ENCODE assay signal across 1 cellular context in genomic region chr19:50341091-50341564, GRCh38.
A peak's percentile ranks its signal among the peaks of the same experiment; 100 is the strongest.
TF ChIP-seq lines count a peak whose summit lies in the region.

No MANE protein-coding gene starts in this region.

TF ChIP-seq in GM12878, 131 proteins besides CTCF, POLR2A, EP300 and RAD21 (continues in another document):
- TF ChIP-seq, protein P1, sequence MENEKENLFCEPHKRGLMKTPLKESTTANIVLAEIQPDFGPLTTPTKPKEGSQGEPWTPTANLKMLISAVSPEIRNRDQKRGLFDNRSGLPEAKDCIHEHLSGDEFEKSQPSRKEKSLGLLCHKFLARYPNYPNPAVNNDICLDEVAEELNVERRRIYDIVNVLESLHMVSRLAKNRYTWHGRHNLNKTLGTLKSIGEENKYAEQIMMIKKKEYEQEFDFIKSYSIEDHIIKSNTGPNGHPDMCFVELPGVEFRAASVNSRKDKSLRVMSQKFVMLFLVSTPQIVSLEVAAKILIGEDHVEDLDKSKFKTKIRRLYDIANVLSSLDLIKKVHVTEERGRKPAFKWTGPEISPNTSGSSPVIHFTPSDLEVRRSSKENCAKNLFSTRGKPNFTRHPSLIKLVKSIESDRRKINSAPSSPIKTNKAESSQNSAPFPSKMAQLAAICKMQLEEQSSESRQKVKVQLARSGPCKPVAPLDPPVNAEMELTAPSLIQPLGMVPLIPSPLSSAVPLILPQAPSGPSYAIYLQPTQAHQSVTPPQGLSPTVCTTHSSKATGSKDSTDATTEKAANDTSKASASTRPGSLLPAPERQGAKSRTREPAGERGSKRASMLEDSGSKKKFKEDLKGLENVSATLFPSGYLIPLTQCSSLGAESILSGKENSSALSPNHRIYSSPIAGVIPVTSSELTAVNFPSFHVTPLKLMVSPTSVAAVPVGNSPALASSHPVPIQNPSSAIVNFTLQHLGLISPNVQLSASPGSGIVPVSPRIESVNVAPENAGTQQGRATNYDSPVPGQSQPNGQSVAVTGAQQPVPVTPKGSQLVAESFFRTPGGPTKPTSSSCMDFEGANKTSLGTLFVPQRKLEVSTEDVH (IDR thresholded peaks at IDR 0.05; ENCODE audit: low read depth, partially characterized antibody), result no peak
- TF ChIP-seq DPF2 (IDR thresholded peaks at IDR 0.05) (peak; percentile 75; the same call in 1 of the 2 replicates), WRNIP1 (IDR thresholded peaks at IDR 0.05; ENCODE audit: borderline replicate concordance, low read depth, low read length) (peak; percentile 52; the same call in 1 of the 2 replicates), BCL11A (IDR thresholded peaks at IDR 0.05; ENCODE audit: low read depth, low read length) (peak; percentile 30; the same call in 1 of the 2 replicates), SMARCA5 (IDR thresholded peaks at IDR 0.05) (peak; percentile 71; the same call in 1 of the 2 replicates), CHD4 (IDR thresholded peaks at IDR 0.05) (no peak), PML (IDR thresholded peaks at IDR 0.05; ENCODE audit: low read length) (peak; percentile 41; the same call in 1 of the 2 replicates), TCF3 (IDR thresholded peaks at IDR 0.05; ENCODE audit: borderline replicate concordance, insufficient read depth, low read depth, low read length) (peak; percentile 24; the same call in 1 of the 2 replicates), ESRRA (IDR thresholded peaks at IDR 0.05; ENCODE audit: low read length) (peak; percentile 94; the same call in 1 of the 2 replicates), ATF3 (IDR thresholded peaks at IDR 0.05; ENCODE audit: borderline replicate concordance, extremely low read depth, low read depth, low read length) (no peak), NBN (IDR thresholded peaks at IDR 0.05) (peak; percentile 91), PAX5 (IDR thresholded peaks at IDR 0.05; ENCODE audit: borderline replicate concordance, low read depth, low read length) (peak; percentile 57; the same call in 1 of the 2 replicates), CHD2 (IDR thresholded peaks at IDR 0.05; ENCODE audit: borderline replicate concordance, low read depth, low read length) (0 out of 2 replicates have a peak, but pooled peaks have one; percentile 45), RBBP5 (conservative IDR thresholded peaks at IDR 0.05) (no peak), IKZF2 (IDR thresholded peaks at IDR 0.05) (peak; percentile 66; a peak in 2 of 4 replicates), ZSCAN29 (IDR thresholded peaks at IDR 0.05) (peak; percentile 89), ZNF687 (IDR thresholded peaks at IDR 0.05) (peak; percentile 85), EZH2 (IDR thresholded peaks at IDR 0.05; ENCODE audit: borderline replicate concordance, control insufficient read depth, low read depth, low read length) (no peak), RCOR1 (conservative IDR thresholded peaks at IDR 0.05; ENCODE audit: low read depth, low read length) (0 out of 2 replicates have a peak, but pooled peaks have one; percentile 22), CBFB (IDR thresholded peaks at IDR 0.05; ENCODE audit: low read depth) (peak; percentile 22; the same call in 1 of the 2 replicates), MYB (IDR thresholded peaks at IDR 0.05; ENCODE audit: borderline replicate concordance, low read depth, low read length) (no peak), SREBF2 (IDR thresholded peaks at IDR 0.05; ENCODE audit: low read length) (no peak), MEF2A (IDR thresholded peaks at IDR 0.05; ENCODE audit: insufficient read depth, low read depth, low read length) (peak; percentile 77; the same call in 1 of the 2 replicates), SREBF1 (IDR thresholded peaks at IDR 0.05; ENCODE audit: low read length) (peak; percentile 12; the same call in 1 of the 2 replicates), ETV6 (conservative IDR thresholded peaks at IDR 0.05 in 1 of 2, IDR thresholded peaks at IDR 0.05 in 1 of 2; ENCODE audit: borderline replicate concordance in 1 of 2, low read depth in 1 of 2) (peak in 1 of 2 experiments; percentile 88; a peak in 2 of 4 replicates), SKIL (IDR thresholded peaks at IDR 0.05; ENCODE audit: low read depth, poor library complexity, severe bottlenecking) (peak; percentile 99), SMC3 (IDR thresholded peaks at IDR 0.05; ENCODE audit: borderline replicate concordance, low read length) (no peak), RUNX3 (IDR thresholded peaks at IDR 0.05; ENCODE audit: low read length) (peak; percentile 91), JUND (IDR thresholded peaks at IDR 0.05; ENCODE audit: low read depth, low read length) (peak; percentile 4; the same call in 1 of the 2 replicates), NR2F1 (conservative IDR thresholded peaks at IDR 0.05) (peak; percentile 86), RAD51 (IDR thresholded peaks at IDR 0.05) (peak; percentile 48; the same call in 1 of the 2 replicates), YY1 (IDR thresholded peaks at IDR 0.05; ENCODE audit: low read depth, low read length) (0 out of 2 replicates have a peak, but pooled peaks have one; percentile 25)
- TF ChIP-seq, protein P2, sequence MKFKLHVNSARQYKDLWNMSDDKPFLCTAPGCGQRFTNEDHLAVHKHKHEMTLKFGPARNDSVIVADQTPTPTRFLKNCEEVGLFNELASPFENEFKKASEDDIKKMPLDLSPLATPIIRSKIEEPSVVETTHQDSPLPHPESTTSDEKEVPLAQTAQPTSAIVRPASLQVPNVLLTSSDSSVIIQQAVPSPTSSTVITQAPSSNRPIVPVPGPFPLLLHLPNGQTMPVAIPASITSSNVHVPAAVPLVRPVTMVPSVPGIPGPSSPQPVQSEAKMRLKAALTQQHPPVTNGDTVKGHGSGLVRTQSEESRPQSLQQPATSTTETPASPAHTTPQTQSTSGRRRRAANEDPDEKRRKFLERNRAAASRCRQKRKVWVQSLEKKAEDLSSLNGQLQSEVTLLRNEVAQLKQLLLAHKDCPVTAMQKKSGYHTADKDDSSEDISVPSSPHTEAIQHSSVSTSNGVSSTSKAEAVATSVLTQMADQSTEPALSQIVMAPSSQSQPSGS (IDR thresholded peaks at IDR 0.05; ENCODE audit: low read length), result peak; percentile 62; the same call in 1 of the 2 replicates
- TF ChIP-seq, protein P3, sequence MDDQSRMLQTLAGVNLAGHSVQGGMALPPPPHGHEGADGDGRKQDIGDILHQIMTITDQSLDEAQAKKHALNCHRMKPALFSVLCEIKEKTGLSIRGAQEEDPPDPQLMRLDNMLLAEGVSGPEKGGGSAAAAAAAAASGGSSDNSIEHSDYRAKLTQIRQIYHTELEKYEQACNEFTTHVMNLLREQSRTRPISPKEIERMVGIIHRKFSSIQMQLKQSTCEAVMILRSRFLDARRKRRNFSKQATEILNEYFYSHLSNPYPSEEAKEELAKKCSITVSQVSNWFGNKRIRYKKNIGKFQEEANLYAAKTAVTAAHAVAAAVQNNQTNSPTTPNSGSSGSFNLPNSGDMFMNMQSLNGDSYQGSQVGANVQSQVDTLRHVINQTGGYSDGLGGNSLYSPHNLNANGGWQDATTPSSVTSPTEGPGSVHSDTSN (IDR thresholded peaks at IDR 0.05; ENCODE audit: insufficient replicate concordance, low read depth, low read length), result no peak
- TF ChIP-seq, protein P4, sequence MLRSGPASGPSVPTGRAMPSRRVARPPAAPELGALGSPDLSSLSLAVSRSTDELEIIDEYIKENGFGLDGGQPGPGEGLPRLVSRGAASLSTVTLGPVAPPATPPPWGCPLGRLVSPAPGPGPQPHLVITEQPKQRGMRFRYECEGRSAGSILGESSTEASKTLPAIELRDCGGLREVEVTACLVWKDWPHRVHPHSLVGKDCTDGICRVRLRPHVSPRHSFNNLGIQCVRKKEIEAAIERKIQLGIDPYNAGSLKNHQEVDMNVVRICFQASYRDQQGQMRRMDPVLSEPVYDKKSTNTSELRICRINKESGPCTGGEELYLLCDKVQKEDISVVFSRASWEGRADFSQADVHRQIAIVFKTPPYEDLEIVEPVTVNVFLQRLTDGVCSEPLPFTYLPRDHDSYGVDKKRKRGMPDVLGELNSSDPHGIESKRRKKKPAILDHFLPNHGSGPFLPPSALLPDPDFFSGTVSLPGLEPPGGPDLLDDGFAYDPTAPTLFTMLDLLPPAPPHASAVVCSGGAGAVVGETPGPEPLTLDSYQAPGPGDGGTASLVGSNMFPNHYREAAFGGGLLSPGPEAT (IDR thresholded peaks at IDR 0.05; ENCODE audit: low read depth), result peak; percentile 71
- TF ChIP-seq, protein P5, sequence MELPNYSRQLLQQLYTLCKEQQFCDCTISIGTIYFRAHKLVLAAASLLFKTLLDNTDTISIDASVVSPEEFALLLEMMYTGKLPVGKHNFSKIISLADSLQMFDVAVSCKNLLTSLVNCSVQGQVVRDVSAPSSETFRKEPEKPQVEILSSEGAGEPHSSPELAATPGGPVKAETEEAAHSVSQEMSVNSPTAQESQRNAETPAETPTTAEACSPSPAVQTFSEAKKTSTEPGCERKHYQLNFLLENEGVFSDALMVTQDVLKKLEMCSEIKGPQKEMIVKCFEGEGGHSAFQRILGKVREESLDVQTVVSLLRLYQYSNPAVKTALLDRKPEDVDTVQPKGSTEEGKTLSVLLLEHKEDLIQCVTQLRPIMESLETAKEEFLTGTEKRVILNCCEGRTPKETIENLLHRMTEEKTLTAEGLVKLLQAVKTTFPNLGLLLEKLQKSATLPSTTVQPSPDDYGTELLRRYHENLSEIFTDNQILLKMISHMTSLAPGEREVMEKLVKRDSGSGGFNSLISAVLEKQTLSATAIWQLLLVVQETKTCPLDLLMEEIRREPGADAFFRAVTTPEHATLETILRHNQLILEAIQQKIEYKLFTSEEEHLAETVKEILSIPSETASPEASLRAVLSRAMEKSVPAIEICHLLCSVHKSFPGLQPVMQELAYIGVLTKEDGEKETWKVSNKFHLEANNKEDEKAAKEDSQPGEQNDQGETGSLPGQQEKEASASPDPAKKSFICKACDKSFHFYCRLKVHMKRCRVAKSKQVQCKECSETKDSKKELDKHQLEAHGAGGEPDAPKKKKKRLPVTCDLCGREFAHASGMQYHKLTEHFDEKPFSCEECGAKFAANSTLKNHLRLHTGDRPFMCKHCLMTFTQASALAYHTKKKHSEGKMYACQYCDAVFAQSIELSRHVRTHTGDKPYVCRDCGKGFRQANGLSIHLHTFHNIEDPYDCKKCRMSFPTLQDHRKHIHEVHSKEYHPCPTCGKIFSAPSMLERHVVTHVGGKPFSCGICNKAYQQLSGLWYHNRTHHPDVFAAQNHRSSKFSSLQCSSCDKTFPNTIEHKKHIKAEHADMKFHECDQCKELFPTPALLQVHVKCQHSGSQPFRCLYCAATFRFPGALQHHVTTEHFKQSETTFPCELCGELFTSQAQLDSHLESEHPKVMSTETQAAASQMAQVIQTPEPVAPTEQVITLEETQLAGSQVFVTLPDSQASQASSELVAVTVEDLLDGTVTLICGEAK (IDR thresholded peaks at IDR 0.05; ENCODE audit: borderline replicate concordance), result peak; percentile 88; the same call in 1 of the 2 replicates
- TF ChIP-seq, protein P6, sequence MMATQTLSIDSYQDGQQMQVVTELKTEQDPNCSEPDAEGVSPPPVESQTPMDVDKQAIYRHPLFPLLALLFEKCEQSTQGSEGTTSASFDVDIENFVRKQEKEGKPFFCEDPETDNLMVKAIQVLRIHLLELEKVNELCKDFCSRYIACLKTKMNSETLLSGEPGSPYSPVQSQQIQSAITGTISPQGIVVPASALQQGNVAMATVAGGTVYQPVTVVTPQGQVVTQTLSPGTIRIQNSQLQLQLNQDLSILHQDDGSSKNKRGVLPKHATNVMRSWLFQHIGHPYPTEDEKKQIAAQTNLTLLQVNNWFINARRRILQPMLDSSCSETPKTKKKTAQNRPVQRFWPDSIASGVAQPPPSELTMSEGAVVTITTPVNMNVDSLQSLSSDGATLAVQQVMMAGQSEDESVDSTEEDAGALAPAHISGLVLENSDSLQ (IDR thresholded peaks at IDR 0.05), result peak; percentile 57; the same call in 1 of the 2 replicates
- TF ChIP-seq, protein P7, sequence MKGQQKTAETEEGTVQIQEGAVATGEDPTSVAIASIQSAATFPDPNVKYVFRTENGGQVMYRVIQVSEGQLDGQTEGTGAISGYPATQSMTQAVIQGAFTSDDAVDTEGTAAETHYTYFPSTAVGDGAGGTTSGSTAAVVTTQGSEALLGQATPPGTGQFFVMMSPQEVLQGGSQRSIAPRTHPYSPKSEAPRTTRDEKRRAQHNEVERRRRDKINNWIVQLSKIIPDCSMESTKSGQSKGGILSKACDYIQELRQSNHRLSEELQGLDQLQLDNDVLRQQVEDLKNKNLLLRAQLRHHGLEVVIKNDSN (IDR thresholded peaks at IDR 0.05; ENCODE audit: borderline replicate concordance, extremely low read length, insufficient read depth, low read depth, low read length), result no peak
